In the genomic region with DNA sequence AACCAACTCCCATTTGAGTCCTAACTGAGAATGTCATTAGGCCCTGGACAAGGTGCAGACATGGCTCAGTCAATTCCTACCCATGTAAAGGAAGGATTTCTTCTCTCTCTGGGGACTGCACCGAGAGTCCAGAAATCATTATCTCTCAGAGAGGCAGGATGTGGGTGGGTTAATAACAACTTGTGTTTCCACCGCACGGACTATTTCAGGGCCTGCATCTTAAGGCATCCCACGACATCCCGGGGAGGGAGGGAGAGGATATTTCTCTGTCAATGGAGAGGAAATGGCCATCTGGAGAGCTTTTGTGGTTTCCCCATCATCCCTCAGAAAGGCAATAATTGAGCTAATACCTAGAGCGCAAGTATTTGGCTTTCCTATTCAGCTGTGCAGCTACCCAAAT, we compare ENCODE assay signal across 1 cellular context.
TF ChIP-seq lines count a peak whose summit lies in the region.

No MANE protein-coding gene starts in this region.

TF ChIP-seq in GM23338, 12 proteins besides CTCF, POLR2A, EP300 and RAD21 (continued from another document):
- TF ChIP-seq CREB1 (CRISPR knock-in tag; IDR thresholded peaks at IDR 0.05; ENCODE audit: low read depth) (no peak), STAT1 (IDR thresholded peaks at IDR 0.05; ENCODE audit: unreplicated experiment) (no peak), ZNF114 (CRISPR knock-in tag; IDR thresholded peaks at IDR 0.05) (no peak)
- TF ChIP-seq, protein P1, sequence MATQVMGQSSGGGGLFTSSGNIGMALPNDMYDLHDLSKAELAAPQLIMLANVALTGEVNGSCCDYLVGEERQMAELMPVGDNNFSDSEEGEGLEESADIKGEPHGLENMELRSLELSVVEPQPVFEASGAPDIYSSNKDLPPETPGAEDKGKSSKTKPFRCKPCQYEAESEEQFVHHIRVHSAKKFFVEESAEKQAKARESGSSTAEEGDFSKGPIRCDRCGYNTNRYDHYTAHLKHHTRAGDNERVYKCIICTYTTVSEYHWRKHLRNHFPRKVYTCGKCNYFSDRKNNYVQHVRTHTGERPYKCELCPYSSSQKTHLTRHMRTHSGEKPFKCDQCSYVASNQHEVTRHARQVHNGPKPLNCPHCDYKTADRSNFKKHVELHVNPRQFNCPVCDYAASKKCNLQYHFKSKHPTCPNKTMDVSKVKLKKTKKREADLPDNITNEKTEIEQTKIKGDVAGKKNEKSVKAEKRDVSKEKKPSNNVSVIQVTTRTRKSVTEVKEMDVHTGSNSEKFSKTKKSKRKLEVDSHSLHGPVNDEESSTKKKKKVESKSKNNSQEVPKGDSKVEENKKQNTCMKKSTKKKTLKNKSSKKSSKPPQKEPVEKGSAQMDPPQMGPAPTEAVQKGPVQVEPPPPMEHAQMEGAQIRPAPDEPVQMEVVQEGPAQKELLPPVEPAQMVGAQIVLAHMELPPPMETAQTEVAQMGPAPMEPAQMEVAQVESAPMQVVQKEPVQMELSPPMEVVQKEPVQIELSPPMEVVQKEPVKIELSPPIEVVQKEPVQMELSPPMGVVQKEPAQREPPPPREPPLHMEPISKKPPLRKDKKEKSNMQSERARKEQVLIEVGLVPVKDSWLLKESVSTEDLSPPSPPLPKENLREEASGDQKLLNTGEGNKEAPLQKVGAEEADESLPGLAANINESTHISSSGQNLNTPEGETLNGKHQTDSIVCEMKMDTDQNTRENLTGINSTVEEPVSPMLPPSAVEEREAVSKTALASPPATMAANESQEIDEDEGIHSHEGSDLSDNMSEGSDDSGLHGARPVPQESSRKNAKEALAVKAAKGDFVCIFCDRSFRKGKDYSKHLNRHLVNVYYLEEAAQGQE (IDR thresholded peaks at IDR 0.05; ENCODE audit: unreplicated experiment), result no peak
- TF ChIP-seq, protein P2, sequence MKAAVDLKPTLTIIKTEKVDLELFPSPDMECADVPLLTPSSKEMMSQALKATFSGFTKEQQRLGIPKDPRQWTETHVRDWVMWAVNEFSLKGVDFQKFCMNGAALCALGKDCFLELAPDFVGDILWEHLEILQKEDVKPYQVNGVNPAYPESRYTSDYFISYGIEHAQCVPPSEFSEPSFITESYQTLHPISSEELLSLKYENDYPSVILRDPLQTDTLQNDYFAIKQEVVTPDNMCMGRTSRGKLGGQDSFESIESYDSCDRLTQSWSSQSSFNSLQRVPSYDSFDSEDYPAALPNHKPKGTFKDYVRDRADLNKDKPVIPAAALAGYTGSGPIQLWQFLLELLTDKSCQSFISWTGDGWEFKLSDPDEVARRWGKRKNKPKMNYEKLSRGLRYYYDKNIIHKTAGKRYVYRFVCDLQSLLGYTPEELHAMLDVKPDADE (IDR thresholded peaks at IDR 0.05), result no peak
TF ChIP-seq in GM23338: peak in this region for 0.
